Comparison of ENCODE assay signal across 8 cellular contexts in genomic region chr22:36364255-36365019, GRCh38. TPM values are rescaled to one million over a fixed set of nuclear protein-coding genes. Genes with fewer than 3 reads are reported as not detected.
DNase-seq lines count a peak whose midpoint lies in the region; ATAC-seq and TF ChIP-seq lines count a peak whose summit lies in the region.

No MANE protein-coding gene starts in this region.

- H3K9ac ChIP-seq in muscle layer of colon (ENCODE audit: low read length) = peak overlapping the region; percentile 69

- H3K27ac Mint-ChIP-seq in activated naive CD4-positive, alpha-beta T cell treated with anti-CD3 and anti-CD28 coated beads, Interleukin-2, amount 10 ng/mL, durations not matched to agents 7 days and 5 days = peak overlapping the region; percentile 90
- H3K27ac Mint-ChIP-seq in MCF 10A (ENCODE audit: low read depth, unreplicated experiment) = peak overlapping the region; percentile 87

- peak overlapping the region; percentile 72 for H3K27ac ChIP-seq in muscle layer of colon (ENCODE audit: low read depth, low read length)
- H3K27ac ChIP-seq in urinary bladder (ENCODE audit: low read depth) = peak overlapping the region; percentile 73

- 52% methylated on average over 7 of the region's 7 CpGs for WGBS in urinary bladder

- intact Hi-C loops in MCF 10A (cut with micrococcal nuclease) = no loop called here

- BruUV-seq in MCF 10A (replicated peaks; lab: Mats Ljungman, UMichigan) = no TSS peak

- H3K4me3 ChIP-seq in muscle layer of colon (ENCODE audit: low read depth in 1 of 2, low read length in 2 of 2) (no peak overlapping the region), urinary bladder (ENCODE audit: low read depth, low read length) (no peak overlapping the region)

- peaks cover 54% of the 10 kb centered on the region for H3K36me3 Mint-ChIP-seq in activated naive CD4-positive, alpha-beta T cell treated with anti-CD3 and anti-CD28 coated beads, Interleukin-2, amount 10 ng/mL, durations not matched to agents 7 days and 5 days
- peaks cover 19% of the 10 kb centered on the region for H3K36me3 Mint-ChIP-seq in MCF 10A (ENCODE audit: insufficient read depth, unreplicated experiment)

- peaks cover 100% of the 10 kb centered on the region for H3K4me1 Mint-ChIP-seq in activated naive CD4-positive, alpha-beta T cell treated with anti-CD3 and anti-CD28 coated beads, Interleukin-2, amount 10 ng/mL, durations not matched to agents 7 days and 5 days
- peaks cover 51% of the 10 kb centered on the region for H3K4me1 Mint-ChIP-seq in MCF 10A (ENCODE audit: insufficient read depth, unreplicated experiment)

- no peaks in the 10 kb centered on the region for H3K27me3 Mint-ChIP-seq in activated naive CD4-positive, alpha-beta T cell treated with anti-CD3 and anti-CD28 coated beads, Interleukin-2, amount 10 ng/mL, durations not matched to agents 7 days and 5 days
- no peaks in the 10 kb centered on the region for H3K27me3 Mint-ChIP-seq in MCF 10A (ENCODE audit: insufficient read depth, unreplicated experiment)

- H3K4me1 ChIP-seq in muscle layer of colon (ENCODE audit: insufficient read depth, low read length) (peaks cover 94% of the 10 kb centered on the region), urinary bladder (ENCODE audit: insufficient read depth) (no peaks in the 10 kb centered on the region)

- no peaks in the 10 kb centered on the region for H3K9me3 ChIP-seq in muscle layer of colon (ENCODE audit: low read length)

- H3K36me3 ChIP-seq in muscle layer of colon (ENCODE audit: insufficient read depth, low read length) = peaks cover 35% of the 10 kb centered on the region
- H3K36me3 ChIP-seq in urinary bladder (ENCODE audit: insufficient read depth) = no peaks in the 10 kb centered on the region

- POLR2A ChIA-PET in MCF 10A (lab: Yijun Ruan, JAX) = interaction anchor here (0.6 to 2.3 kb wide), 15 partner anchors 9 to 599 kb away, joined by 3 to 15 read pairs (median 7); partner anchors contain the start of genes EIF3D and MYH9

- peak overlapping the region; percentile 51 for H3K4me3 Mint-ChIP-seq in activated naive CD4-positive, alpha-beta T cell treated with anti-CD3 and anti-CD28 coated beads, Interleukin-2, amount 10 ng/mL, durations not matched to agents 7 days and 5 days
- peak overlapping the region; percentile 8 for H3K4me3 Mint-ChIP-seq in MCF 10A (ENCODE audit: unreplicated experiment)

- no peak for TF ChIP-seq CTCF in MCF 10A (IDR thresholded peaks at IDR 0.05; ENCODE audit: unreplicated experiment)

- CTCF ChIA-PET in activated naive CD4-positive, alpha-beta T cell treated with anti-CD3 and anti-CD28 coated beads, Interleukin-2, amount 10 ng/mL, durations not matched to agents 7 days and 5 days (lab: Charles Lee) = interaction anchor here (0.8 to 1.3 kb wide), 11 partner anchors 9 to 106 kb away, joined by 3 to 6 read pairs (median 5); no protein-coding TSS in a partner anchor
- CTCF ChIA-PET in MCF 10A (lab: Yijun Ruan, JAX) = interaction anchor here (0.5 to 1.1 kb wide), 10 partner anchors 10 to 104 kb away, joined by 3 to 6 read pairs (median 3); no protein-coding TSS in a partner anchor

- DNase-seq in activated naive CD4-positive, alpha-beta T cell treated with anti-CD3 and anti-CD28 coated beads, Interleukin-2, amount 10 ng/mL, durations not matched to agents 7 days and 5 days = no peak
- DNase-seq in activated naive CD4-positive, alpha-beta T cell (lab: John Stamatoyannopoulos, UW) = no peak
- DNase-seq in MCF 10A (ENCODE audit: unreplicated experiment) = no peak
- no peak for DNase-seq in COLO668 (lab: John Stamatoyannopoulos, UW; ENCODE audit: unreplicated experiment)
- no peak for DNase-seq in MV-4-11 (lab: John Stamatoyannopoulos, UW)

- no peaks in the 10 kb centered on the region for H3K27me3 ChIP-seq in muscle layer of colon (ENCODE audit: control insufficient read depth in 1 of 2, insufficient read depth in 2 of 2, low read length in 2 of 2)

- H3K9me3 Mint-ChIP-seq in activated naive CD4-positive, alpha-beta T cell treated with anti-CD3 and anti-CD28 coated beads, Interleukin-2, amount 10 ng/mL, durations not matched to agents 7 days and 5 days = no peaks in the 10 kb centered on the region
- H3K9me3 Mint-ChIP-seq in MCF 10A (ENCODE audit: unreplicated experiment) = no peaks in the 10 kb centered on the region

- no peak for ATAC-seq in GM19324 (IDR thresholded peaks at IDR 0.05; ENCODE audit: low FRiP score, unreplicated experiment)

RNA-seq across cellular contexts. Expression of gene MYH9, which starts 23.3 kb away (rescaled TPM):
- total RNA-seq in MCF 10A (2022) (643 and 653 TPM in 2 replicates), urinary bladder (150 TPM)
- 258 TPM for polyA plus RNA-seq in urinary bladder
